24 cellular contexts compared by ENCODE assay signal in genomic region chr7:156539999-156540398, GRCh38.
"Had no signal": no experiment of that assay in that cellular context is flagged by ENCODE, and none has a peak within 500 bp of the region (broad histone marks: within the 10 kb centered on the region; RNA-seq: fewer than 3 reads in every experiment).

No MANE protein-coding gene starts in this region.

- H3K27ac ChIP-seq: colonic mucosa, coronary artery, dorsolateral prefrontal cortex, epithelial cell of prostate, esophagus muscularis mucosa, esophagus squamous epithelium, foreskin keratinocyte, gastrocnemius medialis, gastroesophageal sphincter, heart left ventricle, heart right ventricle had no signal

- DNase-seq: colonic mucosa; cortex of kidney; dermis blood vessel endothelial cell; effector CD4-positive, alpha-beta T cell; effector CD8-positive, alpha-beta T cell; effector memory CD4-positive, alpha-beta T cell; effector memory CD8-positive, alpha-beta T cell; endodermal cell; erythroblast; esophagus squamous epithelium; foreskin fibroblast; foreskin keratinocyte; foreskin melanocyte; gastrocnemius medialis; glutamatergic neuron; heart left ventricle; heart right ventricle had no signal

- H3K27me3 ChIP-seq: colonic mucosa, dorsolateral prefrontal cortex, esophagus muscularis mucosa, esophagus squamous epithelium, foreskin keratinocyte, gastrocnemius medialis, heart right ventricle had no signal

- H3K9me3 ChIP-seq: colonic mucosa, esophagus muscularis mucosa, esophagus squamous epithelium, gastrocnemius medialis, gastroesophageal sphincter, heart left ventricle, heart right ventricle had no signal

- ATAC-seq: effector memory CD8-positive, alpha-beta T cell; esophagus mucosa; foreskin keratinocyte; gastrocnemius medialis; gastroesophageal sphincter; heart left ventricle; heart right ventricle had no signal

- H3K4me1 ChIP-seq: colonic mucosa, esophagus muscularis mucosa, esophagus squamous epithelium, foreskin keratinocyte, gastrocnemius medialis, gastroesophageal sphincter, heart left ventricle, heart right ventricle had no signal

- H3K4me3 ChIP-seq: colonic mucosa, coronary artery, dorsolateral prefrontal cortex, esophagus muscularis mucosa, esophagus squamous epithelium, gastrocnemius medialis, gastroesophageal sphincter, heart left ventricle, heart right ventricle had no signal

- H3K4me1 Mint-ChIP-seq: endodermal cell had no signal

- H3K4me3 Mint-ChIP-seq: dendritic cell treated with granulocyte-macrophage colony-stimulating factor and Interleukin-4, amounts not matched to agents 40 ng/mL and 50 ng/mL, for 4 days; effector memory CD8-positive, alpha-beta T cell; endodermal cell had no signal

- H3K9me3 Mint-ChIP-seq: dendritic cell treated with granulocyte-macrophage colony-stimulating factor and Interleukin-4, amounts not matched to agents 40 ng/mL and 50 ng/mL, for 4 days; effector memory CD8-positive, alpha-beta T cell; endodermal cell had no signal

- H3K27ac Mint-ChIP-seq: dendritic cell treated with granulocyte-macrophage colony-stimulating factor and Interleukin-4, amounts not matched to agents 40 ng/mL and 50 ng/mL, for 4 days; effector memory CD8-positive, alpha-beta T cell; endodermal cell had no signal

- H3K36me3 ChIP-seq: colonic mucosa, esophagus muscularis mucosa, esophagus squamous epithelium, gastrocnemius medialis, gastroesophageal sphincter, heart left ventricle, heart right ventricle had no signal
